In the genomic region with DNA sequence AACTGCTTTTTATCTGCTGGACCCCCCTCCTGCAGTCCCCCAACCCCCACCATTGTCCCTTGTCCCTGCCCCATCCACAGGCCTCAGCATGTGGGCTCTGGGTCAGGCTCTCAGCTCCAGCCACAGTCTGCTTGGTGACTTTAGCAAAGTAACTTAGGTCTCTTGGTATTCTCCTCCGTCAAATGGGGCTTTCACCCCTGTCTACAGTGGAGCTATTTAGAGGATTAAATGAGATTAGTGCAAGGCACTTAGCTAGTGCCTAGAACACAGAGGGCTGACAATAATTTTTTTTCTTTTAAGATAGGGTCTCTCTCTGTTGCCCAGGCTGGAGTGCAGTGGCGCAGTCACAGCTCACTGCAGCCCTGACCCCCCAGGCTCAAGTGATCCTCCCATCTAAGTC, we compare ENCODE assay signal across 34 cellular contexts.
"Had no signal": no experiment of that assay in that cellular context is flagged by ENCODE, and none has a peak within 500 bp of the region (broad histone marks: within the 10 kb centered on the region; RNA-seq: fewer than 3 reads in every experiment).

No MANE protein-coding gene starts in this region.

- FAIRE-seq: bronchial epithelial cell, RCC 7860 had no signal

- ATAC-seq: activated CD8-positive, alpha-beta memory T cell treated with anti-CD3 and anti-CD28 coated beads, Interleukin-2, amount 10 ng/mL, durations not matched to agents 7 days and 5 days; activated naive CD8-positive, alpha-beta T cell treated with anti-CD3 and anti-CD28 coated beads, Interleukin-2, amount 50 U/mL, for 24 hours had no signal

- DNase-seq: activated CD4-positive, alpha-beta memory T cell treated with anti-CD3 and anti-CD28 coated beads, Interleukin-2, amount 10 ng/mL, durations not matched to agents 7 days and 5 days; activated CD4-positive, alpha-beta T cell treated with anti-CD3 and anti-CD28 coated beads for 1 hour; activated CD4-positive, alpha-beta T cell treated with anti-CD3 and anti-CD28 coated beads for 48 hours; activated CD4-positive, CD25-positive, alpha-beta regulatory T cell; activated CD8-positive, alpha-beta memory T cell treated with anti-CD3 and anti-CD28 coated beads for 24 hours; activated CD8-positive, alpha-beta memory T cell treated with anti-CD3 and anti-CD28 coated beads, Interleukin-2, amount 10 ng/mL, durations not matched to agents 7 days and 5 days; activated CD8-positive, alpha-beta memory T cell treated with anti-CD3 and anti-CD28 coated beads, Interleukin-2, amount 50 U/mL, for 48 hours; activated effector memory CD4-positive, alpha-beta T cell treated with Interleukin-2 at 50 U/mL for 16 hours; activated naive CD4-positive, alpha-beta T cell treated with anti-CD3 and anti-CD28 coated beads, Interleukin-2, amount 10 ng/mL, durations not matched to agents 7 days and 5 days; activated naive CD8-positive, alpha-beta T cell treated with anti-CD3 and anti-CD28 coated beads, Interleukin-2, amount 50 U/mL, for 24 hours; activated T-cell treated with anti-CD3 and anti-CD28 coated beads, Interleukin-2, amount 50 U/mL, for 48 hours; anterior cingulate cortex; caudate nucleus; NCI-H1048; NCI-H1105 treated with DMSO at 0.1 percent for 48 hours; NCI-H1436; NCI-H1694; NCI-H1930; NCI-H2081 treated with DMSO at 0.1 percent for 48 hours; NCI-H226; NCI-H446 treated with DMSO at 0.1 percent for 48 hours; NCI-H524; NCI-H69; PC-9; SHP77; SJCRH30; T1000; WERI-Rb-1 had no signal

- H3K9me3 Mint-ChIP-seq: activated CD4-positive, alpha-beta memory T cell treated with anti-CD3 and anti-CD28 coated beads, Interleukin-2, amount 10 ng/mL, durations not matched to agents 7 days and 5 days; activated naive CD4-positive, alpha-beta T cell treated with anti-CD3 and anti-CD28 coated beads, Interleukin-2, amount 10 ng/mL, durations not matched to agents 7 days and 5 days; activated naive CD8-positive, alpha-beta T cell treated with anti-CD3 and anti-CD28 coated beads, Interleukin-2, amount 50 U/mL, for 24 hours; brain had no signal

- H3K36me3 Mint-ChIP-seq: activated CD8-positive, alpha-beta memory T cell treated with anti-CD3 and anti-CD28 coated beads, Interleukin-2, amount 10 ng/mL, durations not matched to agents 7 days and 5 days; activated naive CD4-positive, alpha-beta T cell treated with anti-CD3 and anti-CD28 coated beads, Interleukin-2, amount 10 ng/mL, durations not matched to agents 7 days and 5 days had no signal

- H3K27me3 Mint-ChIP-seq: activated CD4-positive, alpha-beta memory T cell treated with anti-CD3 and anti-CD28 coated beads, Interleukin-2, amount 10 ng/mL, durations not matched to agents 7 days and 5 days; activated CD8-positive, alpha-beta memory T cell treated with anti-CD3 and anti-CD28 coated beads, Interleukin-2, amount 10 ng/mL, durations not matched to agents 7 days and 5 days; activated naive CD4-positive, alpha-beta T cell treated with anti-CD3 and anti-CD28 coated beads, Interleukin-2, amount 10 ng/mL, durations not matched to agents 7 days and 5 days; activated naive CD8-positive, alpha-beta T cell; activated naive CD8-positive, alpha-beta T cell treated with anti-CD3 and anti-CD28 coated beads, Interleukin-2, amount 50 U/mL, for 24 hours; brain had no signal

- H3K4me2 ChIP-seq: KMS-11, PC-9 had no signal

- H3K4me1 ChIP-seq: SJCRH30 had no signal

- H3K4me1 Mint-ChIP-seq: activated CD4-positive, alpha-beta memory T cell treated with anti-CD3 and anti-CD28 coated beads, Interleukin-2, amount 10 ng/mL, durations not matched to agents 7 days and 5 days; activated CD8-positive, alpha-beta memory T cell treated with anti-CD3 and anti-CD28 coated beads, Interleukin-2, amount 10 ng/mL, durations not matched to agents 7 days and 5 days; activated naive CD4-positive, alpha-beta T cell treated with anti-CD3 and anti-CD28 coated beads, Interleukin-2, amount 10 ng/mL, durations not matched to agents 7 days and 5 days; activated naive CD8-positive, alpha-beta T cell treated with anti-CD3 and anti-CD28 coated beads, Interleukin-2, amount 50 U/mL, for 24 hours had no signal

- H3K9ac ChIP-seq: KMS-11 had no signal

- H3K27ac ChIP-seq: KMS-11, PC-9, SJCRH30, SK-N-MC, WERI-Rb-1 had no signal

- H3K4me3 Mint-ChIP-seq: activated CD4-positive, alpha-beta memory T cell treated with anti-CD3 and anti-CD28 coated beads, Interleukin-2, amount 10 ng/mL, durations not matched to agents 7 days and 5 days; activated CD8-positive, alpha-beta memory T cell treated with anti-CD3 and anti-CD28 coated beads, Interleukin-2, amount 10 ng/mL, durations not matched to agents 7 days and 5 days; activated naive CD4-positive, alpha-beta T cell treated with anti-CD3 and anti-CD28 coated beads, Interleukin-2, amount 10 ng/mL, durations not matched to agents 7 days and 5 days; activated naive CD8-positive, alpha-beta T cell; activated naive CD8-positive, alpha-beta T cell treated with anti-CD3 and anti-CD28 coated beads, Interleukin-2, amount 50 U/mL, for 24 hours; brain had no signal

- H3K4me3 ChIP-seq: PC-9, SJCRH30, SK-N-MC had no signal

- H2AFZ ChIP-seq: PC-9 had no signal

- H3K9me3 ChIP-seq: SJCRH30 had no signal

- H3K27me3 ChIP-seq: SJCRH30 had no signal

- H3K27ac Mint-ChIP-seq: activated CD4-positive, alpha-beta memory T cell treated with anti-CD3 and anti-CD28 coated beads, Interleukin-2, amount 10 ng/mL, durations not matched to agents 7 days and 5 days; activated CD8-positive, alpha-beta memory T cell treated with anti-CD3 and anti-CD28 coated beads, Interleukin-2, amount 10 ng/mL, durations not matched to agents 7 days and 5 days; activated naive CD4-positive, alpha-beta T cell treated with anti-CD3 and anti-CD28 coated beads, Interleukin-2, amount 10 ng/mL, durations not matched to agents 7 days and 5 days; activated naive CD8-positive, alpha-beta T cell; activated naive CD8-positive, alpha-beta T cell treated with anti-CD3 and anti-CD28 coated beads, Interleukin-2, amount 50 U/mL, for 24 hours had no signal
